In the genomic region with DNA sequence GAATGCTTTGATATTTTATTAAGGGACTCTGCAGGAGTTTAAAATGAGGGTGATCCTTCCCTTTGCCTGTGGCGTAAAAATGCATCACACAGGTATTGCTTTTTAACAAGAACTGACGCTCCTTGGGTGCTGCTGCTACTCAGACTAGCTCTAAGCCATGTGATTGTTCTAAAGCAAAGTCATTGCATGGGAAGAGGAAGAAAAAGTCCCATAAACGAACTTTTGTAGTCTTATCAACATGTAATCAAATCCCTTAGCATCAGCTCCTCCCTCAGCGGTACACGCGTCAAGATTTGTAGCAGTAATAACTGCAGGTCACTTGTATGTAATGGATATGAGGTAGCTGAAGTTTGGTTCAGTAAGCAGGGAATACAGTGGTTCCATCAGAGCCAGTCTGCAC, we compare ENCODE assay signal across 15 cellular contexts.
"Had no signal": no experiment of that assay in that cellular context is flagged by ENCODE, and none has a peak within 500 bp of the region (broad histone marks: within the 10 kb centered on the region; RNA-seq: fewer than 3 reads in every experiment).

No MANE protein-coding gene starts in this region.

- H3K9me3 ChIP-seq: left lung, pancreas, spleen, testis, upper lobe of right lung had no signal

- DNase-seq: activated CD4-positive, alpha-beta memory T cell treated with anti-CD3 and anti-CD28 coated beads for 36 hours; activated CD4-positive, alpha-beta T cell treated with anti-CD3 and anti-CD28 coated beads for 36 hours; activated effector memory CD4-positive, alpha-beta T cell treated with anti-CD3 and anti-CD28 coated beads, Interleukin-2, amount 50 U/mL, for 16 hours; activated T-cell treated with anti-CD3 and anti-CD28 coated beads, Interleukin-2, amount 50 U/mL, for 48 hours; islet precursor cell; left lung; mammary epithelial cell; naive thymus-derived CD4-positive, alpha-beta T cell; pancreas; spleen; stimulated activated naive CD8-positive, alpha-beta T cell treated with anti-CD3 and anti-CD28 coated beads, Interleukin-15, amount 100 ng/mL, for 72 hours; testis; upper lobe of right lung had no signal

- H3K4me1 ChIP-seq: testis had no signal

- H3K36me3 ChIP-seq: left lung, pancreas, spleen, upper lobe of right lung had no signal

- H3K27ac ChIP-seq: left lung, pancreas, testis, upper lobe of right lung, VCaP had no signal

- H3K4me3 ChIP-seq: left lung, pancreas, spleen, testis, upper lobe of right lung had no signal

- H3K27me3 ChIP-seq: left lung, pancreas, spleen, testis, upper lobe of right lung had no signal

- ATAC-seq: activated CD4-positive, alpha-beta T cell treated with anti-CD3 and anti-CD28 coated beads for 36 hours; left lung; naive thymus-derived CD4-positive, alpha-beta T cell; pancreas; sciatic nerve; stimulated activated naive CD8-positive, alpha-beta T cell treated with anti-CD3 and anti-CD28 coated beads, Interleukin-15, amount 100 ng/mL, for 72 hours; upper lobe of right lung had no signal
